ENCODE assay signal across 8 cellular contexts in genomic region chr7:23597064-23597907, GRCh38. TPM values are rescaled to one million over a fixed set of nuclear protein-coding genes. Genes with fewer than 3 reads are reported as not detected.
A peak's percentile ranks its signal among the peaks of the same experiment; 100 is the strongest.
DNase-seq lines count a peak whose midpoint lies in the region; ATAC-seq, FAIRE-seq and TF ChIP-seq lines count a peak whose summit lies in the region.

Gene CCDC126 (plus strand): TSS chr7:23597382. CDS start chr7:23611316, 13,934 bp downstream.

- H3K9me3 Mint-ChIP-seq in HFFc6, result no peaks in the 10 kb centered on the region
- H3K9me3 Mint-ChIP-seq in activated naive CD8-positive, alpha-beta T cell treated with anti-CD3 and anti-CD28 coated beads, Interleukin-2, amount 10 ng/mL, durations not matched to agents 7 days and 5 days, result peaks cover 4% of the 10 kb centered on the region

- intact Hi-C loops in Right ventricle myocardium superior (cut with DNase I) (no loop called here), pancreas (cut with DNase I) (no loop called here), thyroid gland (cut with DNase I) (loop anchor here (5.0 kb wide), 1 partner anchor 85 kb away; the partner anchor contains the start of gene FAM221A)

- H3K27me3 Mint-ChIP-seq in HFFc6 (ENCODE audit: insufficient read depth), result peaks cover 14% of the 10 kb centered on the region; the same call in 1 of the 2 replicates
- peaks cover 9% of the 10 kb centered on the region for H3K27me3 Mint-ChIP-seq in activated naive CD8-positive, alpha-beta T cell treated with anti-CD3 and anti-CD28 coated beads, Interleukin-2, amount 10 ng/mL, durations not matched to agents 7 days and 5 days

- H3K4me3 ChIP-seq in GM06990 (replicated peaks; ENCODE audit: low read depth, low read length) (peak within 1 kb of the TSS; percentile 94), pancreas (peak within 1 kb of the TSS; percentile 62 to 97 (median 70)), thyroid gland (replicated peaks in 1 of 3) (peak within 1 kb of the TSS; percentile 49 to 77 (median 53))

- no peak for FAIRE-seq in pancreas (lab: Jason Lieb, UNC)

- H3K4me1 ChIP-seq in pancreas (peaks cover 8 to 17% (median 9%) of the 10 kb centered on the region in 3 donors), thyroid gland (peaks cover 17 to 20% of the 10 kb centered on the region in 2 donors)

- no peaks in the 10 kb centered on the region for H3K36me3 Mint-ChIP-seq in HFFc6 (ENCODE audit: low read depth)
- peaks cover 5% of the 10 kb centered on the region for H3K36me3 Mint-ChIP-seq in activated naive CD8-positive, alpha-beta T cell treated with anti-CD3 and anti-CD28 coated beads, Interleukin-2, amount 10 ng/mL, durations not matched to agents 7 days and 5 days

- H3K9me3 ChIP-seq in pancreas, result no peaks in the 10 kb centered on the region
- H3K9me3 ChIP-seq in thyroid gland, result no peaks in the 10 kb centered on the region

- TF ChIP-seq CTCF in GM06990 (IDR thresholded peaks at IDR 0.05; ENCODE audit: insufficient read depth, low read length, poor library complexity, severe bottlenecking) (no peak), HFFc6 (IDR thresholded peaks at IDR 0.05) (no peak), pancreas (IDR thresholded peaks at IDR 0.05) (no peak), thyroid gland (IDR thresholded peaks at IDR 0.05) (peak in 1 of 6 experiments; percentile 7)

- TF ChIP-seq POLR2A in thyroid gland (IDR thresholded peaks at IDR 0.05), result peak in 1 of 2 donors; percentile 93

- peak within 1 kb of the TSS; percentile 86 for H3K27ac Mint-ChIP-seq in HFFc6
- peak within 1 kb of the TSS; percentile 71 for H3K27ac Mint-ChIP-seq in activated naive CD8-positive, alpha-beta T cell treated with anti-CD3 and anti-CD28 coated beads, Interleukin-2, amount 10 ng/mL, durations not matched to agents 7 days and 5 days

- DNase-seq in GM06990 (ENCODE audit: extremely low read depth, insufficient read length) (peak; percentile 94), HFFc6 (peak; percentile 85), NAMALWA (ENCODE audit: low spot score) (peak; percentile 96), Right ventricle myocardium superior (peak; percentile 96), pancreas (peak; percentile 91 to 98 (median 93)), thyroid gland (peak; percentile 93 to 96)
- DNase-seq in activated naive CD8-positive, alpha-beta T cell treated with anti-CD3 and anti-CD28 coated beads, Interleukin-2, amount 10 ng/mL, durations not matched to agents 7 days and 5 days, result peak; percentile 87

- peak; percentile 98 for ATAC-seq in SK-N-SH treated with all-trans-retinoic acid at 6 μM for 48 hours
- ATAC-seq in activated naive CD8-positive, alpha-beta T cell treated with anti-CD3 and anti-CD28 coated beads, Interleukin-2, amount 10 ng/mL, durations not matched to agents 7 days and 5 days (ENCODE audit: low read depth), result peak; percentile 84
- peak; percentile 99 for ATAC-seq in Right ventricle myocardium superior (ENCODE audit: poor library complexity)
- peak; percentile 97 to 99 (median 98) for ATAC-seq in pancreas

- peaks cover 42% of the 10 kb centered on the region for H3K4me1 Mint-ChIP-seq in HFFc6 (ENCODE audit: low read depth)
- peaks cover 24% of the 10 kb centered on the region for H3K4me1 Mint-ChIP-seq in activated naive CD8-positive, alpha-beta T cell treated with anti-CD3 and anti-CD28 coated beads, Interleukin-2, amount 10 ng/mL, durations not matched to agents 7 days and 5 days

- 1 to 2% methylated on average over 60 to 94 of the region's 94 CpGs for WGBS in pancreas, 2 donors
- WGBS in thyroid gland, 2 donors, result 3 to 4% methylated on average over 26 to 31 of the region's 94 CpGs

- peak within 1 kb of the TSS; percentile 88 to 97 (median 94) for H3K27ac ChIP-seq in pancreas
- peak within 1 kb of the TSS; percentile 73 to 98 (median 82) for H3K27ac ChIP-seq in thyroid gland

- POLR2A ChIA-PET in activated naive CD8-positive, alpha-beta T cell treated with anti-CD3 and anti-CD28 coated beads, Interleukin-2, amount 10 ng/mL, durations not matched to agents 7 days and 5 days (lab: Charles Lee), result interaction anchor here (0.6 to 2.8 kb wide), 2 partner anchors 58 to 932 kb away, joined by 9 to 11 read pairs; no protein-coding TSS in a partner anchor

- H3K4me3 Mint-ChIP-seq in HFFc6, result peak within 1 kb of the TSS; percentile 92
- H3K4me3 Mint-ChIP-seq in activated naive CD8-positive, alpha-beta T cell treated with anti-CD3 and anti-CD28 coated beads, Interleukin-2, amount 10 ng/mL, durations not matched to agents 7 days and 5 days, result peak within 1 kb of the TSS; percentile 85

- H3K36me3 ChIP-seq in GM06990 (ENCODE audit: control insufficient read depth, insufficient read depth, low read length), result no peaks in the 10 kb centered on the region; the same call in 1 of the 2 replicates
- H3K36me3 ChIP-seq in pancreas, result no peaks in the 10 kb centered on the region
- H3K36me3 ChIP-seq in thyroid gland, result no peaks in the 10 kb centered on the region

- H3K27me3 ChIP-seq in GM06990 (replicated peaks; ENCODE audit: control insufficient read depth, insufficient read depth, low read length) (no peaks in the 10 kb centered on the region), pancreas (no peaks in the 10 kb centered on the region), thyroid gland (no peaks in the 10 kb centered on the region)

TF ChIP-seq in SK-N-SH treated with all-trans-retinoic acid at 6 μM for 48 hours, 23 proteins besides CTCF, POLR2A, EP300 and RAD21:
- TF ChIP-seq TSHZ2 (CRISPR knock-in tag; IDR thresholded peaks at IDR 0.05), result no peak
- TF ChIP-seq PPARA (CRISPR knock-in tag; IDR thresholded peaks at IDR 0.05; ENCODE audit: borderline replicate concordance), result no peak
- no peak for TF ChIP-seq CSRNP3 (CRISPR knock-in tag; IDR thresholded peaks at IDR 0.05)
- TF ChIP-seq SNAI2 (CRISPR knock-in tag; IDR thresholded peaks at IDR 0.05), result peak; percentile 51; the same call in 1 of the 2 replicates
- TF ChIP-seq CSDC2 (CRISPR knock-in tag; IDR thresholded peaks at IDR 0.05), result no peak
- TF ChIP-seq ZFP3 (CRISPR knock-in tag; IDR thresholded peaks at IDR 0.05), result peak; percentile 70; the same call in 1 of the 2 replicates
- TF ChIP-seq POU6F1 (CRISPR knock-in tag; IDR thresholded peaks at IDR 0.05; ENCODE audit: borderline replicate concordance, low read depth), result no peak

RNA-seq across cellular contexts. Expression of gene CCDC126, which starts in this region (rescaled TPM):
- 1 to 10 TPM; 3.9 to 5.9 (median 4.8) TPM for total RNA-seq in HFFc6 (2021; fragmentation: NEBNext Ultra II Directional; extraction: Animal tissue kit (Norgen Biotek cat#: 25700))
- total RNA-seq in activated naive CD8-positive, alpha-beta T cell treated with anti-CD3 and anti-CD28 coated beads, Interleukin-2, amount 10 ng/mL, durations not matched to agents 7 days and 5 days, result 10 to 100 TPM in 1 of 2 experiments, 1 to 10 TPM in 1; 10.0 to 11.8 TPM
- total RNA-seq in Right ventricle myocardium superior, result 10.8 TPM
- total RNA-seq in pancreas, result 1 to 10 TPM; 3.9 to 8.5 (median 4.9) TPM
- polyA plus RNA-seq in pancreas, result 1 to 10 TPM; 2.4 to 6.0 TPM
- 10 to 100 TPM; 21.1 to 26.8 (median 23.9) TPM for total RNA-seq in thyroid gland

Comparison
In these comparisons a context has a peak if more than half of its experiments do, and no peak if none do; other contexts are left out.
1. Peak in every context shown above with its lines: DNase-seq, ATAC-seq, H3K4me3 ChIP-seq and H3K27ac ChIP-seq.